Comparison of ENCODE assay signal across 1 cellular context in genomic region chr2:27664245-27664574, GRCh38.
TF ChIP-seq lines count a peak whose summit lies in the region.

No MANE protein-coding gene starts in this region.

TF ChIP-seq in GM23338, 12 proteins besides CTCF, POLR2A, EP300 and RAD21 (continued from another document):
- TF ChIP-seq ZNF331 (CRISPR knock-in tag; IDR thresholded peaks at IDR 0.05; ENCODE audit: low read depth) (no peak), EZH2 (IDR thresholded peaks at IDR 0.05; ENCODE audit: low read depth, unreplicated experiment) (no peak), NANOG (IDR thresholded peaks at IDR 0.05; ENCODE audit: borderline replicate concordance) (no peak)
